Comparison of ENCODE assay signal across 8 cellular contexts in the genomic region with DNA sequence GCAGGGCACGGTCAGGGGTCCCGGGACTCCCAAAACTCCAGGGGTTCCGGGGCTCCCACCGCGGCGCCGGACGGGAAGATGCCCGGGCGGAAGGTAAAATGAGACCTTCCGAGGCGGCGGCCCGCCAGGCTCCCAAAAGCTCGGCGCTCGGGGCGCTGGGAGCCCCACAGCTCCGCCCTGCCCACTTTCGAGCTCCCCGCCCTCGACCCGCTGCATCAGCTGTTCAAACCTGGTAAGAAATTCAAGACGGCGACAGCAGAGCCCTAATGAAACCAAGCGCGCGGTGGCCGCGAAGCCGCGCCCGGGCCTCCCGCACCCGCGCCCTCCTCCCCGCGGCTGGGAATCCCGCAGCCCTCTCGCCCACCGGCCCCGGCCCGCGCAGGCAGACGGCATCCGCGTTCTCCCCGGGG. TPM values are rescaled to one million over a fixed set of nuclear protein-coding genes. Genes with fewer than 3 reads are reported as not detected.
A peak's percentile ranks its signal among the peaks of the same experiment; 100 is the strongest.
DNase-seq lines count a peak whose midpoint lies in the region; ATAC-seq, FAIRE-seq and TF ChIP-seq lines count a peak whose summit lies in the region.

No MANE protein-coding gene starts in this region.

- H3K4me1 Mint-ChIP-seq in T-cell: peaks cover 7 to 13% (median 12%) of the 10 kb centered on the region in 3 donors

- H3K4me2 ChIP-seq in DOHH2 (ENCODE audit: low read length): peak overlapping the region; percentile 74

- peak overlapping the region; percentile 70 to 81 (median 80) for H3K4me3 Mint-ChIP-seq in T-cell

- FAIRE-seq in bronchial epithelial cell (lab: Jason Lieb, UNC): no peak

- H3K27me3 ChIP-seq in DOHH2 (ENCODE audit: control insufficient read depth, low read length): peaks cover 46% of the 10 kb centered on the region
- H3K27me3 ChIP-seq in bronchial epithelial cell (ENCODE audit: control insufficient read depth, insufficient read depth, low read length): no peaks in the 10 kb centered on the region

- peak; percentile 30 for ATAC-seq in HG02571 (IDR thresholded peaks at IDR 0.05; ENCODE audit: unreplicated experiment)
- ATAC-seq in T-cell (replicated peaks in 1 of 4): peak; percentile 69 to 82 (median 70)
- ATAC-seq in GM18858 (IDR thresholded peaks at IDR 0.05; ENCODE audit: unreplicated experiment): no peak

- H3K4me1 ChIP-seq in DOHH2 (ENCODE audit: control insufficient read depth, low read length): peaks cover 7% of the 10 kb centered on the region; the same call in 1 of the 2 replicates

- no peaks in the 10 kb centered on the region for H3K9me2 ChIP-seq in DOHH2 (replicated peaks; ENCODE audit: control insufficient read depth, low read length)

- DNase-seq in T-cell: peak in 30 of 34 experiments; percentile 22 to 56 (median 38)
- peak; percentile 33 for DNase-seq in bronchial epithelial cell (ENCODE audit: low read depth)
- DNase-seq in lower leg skin (ENCODE audit: low spot score in 2 of 2): no peak
- DNase-seq in stimulated activated naive CD4-positive, alpha-beta T cell (lab: John Stamatoyannopoulos, UW): peak in 5 of 6 experiments; percentile 12 to 62 (median 34)
- DNase-seq in putamen (ENCODE audit: low spot score): no peak

- TF ChIP-seq CTCF in DOHH2 (IDR thresholded peaks at IDR 0.05; ENCODE audit: low read depth, low read length, poor library complexity, severe bottlenecking) (no peak), bronchial epithelial cell (IDR thresholded peaks at IDR 0.05; ENCODE audit: insufficient read depth, low read length, severe bottlenecking) (no peak), lower leg skin (IDR thresholded peaks at IDR 0.05) (no peak)

- TF ChIP-seq POLR2A in lower leg skin (IDR thresholded peaks at IDR 0.05): no peak

- H3K4me3 ChIP-seq in DOHH2 (ENCODE audit: low read length) (peak overlapping the region; percentile 64), bronchial epithelial cell (ENCODE audit: low read depth, low read length) (peak overlapping the region; percentile 82), lower leg skin (ENCODE audit: low read depth, poor library complexity, severe bottlenecking) (peak overlapping the region; percentile 41)

- H3K36me3 Mint-ChIP-seq in T-cell: no peaks in the 10 kb centered on the region

- WGBS in lower leg skin, 2 donors: 0 to 1% methylated on average over 3 to 25 of the region's 48 CpGs

- peaks cover 34 to 42% of the 10 kb centered on the region in 2 donors for H3K27me3 Mint-ChIP-seq in T-cell

- no peaks in the 10 kb centered on the region for H3K9me3 Mint-ChIP-seq in T-cell

- H3K27ac ChIP-seq in DOHH2 (ENCODE audit: low read depth, low read length): no peak overlapping the region

- no peaks in the 10 kb centered on the region for H4K20me1 ChIP-seq in DOHH2 (ENCODE audit: control insufficient read depth, insufficient read depth, low read depth, low read length)

- no peak overlapping the region for H3K27ac Mint-ChIP-seq in T-cell

- intact Hi-C loops in lower leg skin (cut with DNase I; ENCODE audit: low total_unique reads): no loop called here

- H3K9me3 ChIP-seq in DOHH2 (ENCODE audit: control insufficient read depth, insufficient read depth, low read length): no peaks in the 10 kb centered on the region

- H3K79me2 ChIP-seq in DOHH2 (ENCODE audit: control insufficient read depth, low read length): no peaks in the 10 kb centered on the region

- H3K36me3 ChIP-seq in DOHH2 (ENCODE audit: control insufficient read depth, low read length) (no peaks in the 10 kb centered on the region), bronchial epithelial cell (ENCODE audit: control insufficient read depth, insufficient read depth, low read length) (peaks cover 2% of the 10 kb centered on the region)

- no peaks in the 10 kb centered on the region for H3F3A ChIP-seq in DOHH2 (ENCODE audit: control insufficient read depth, insufficient read depth)

- POLR2A ChIA-PET in T-cell (lab: Charles Lee): no interaction called here

- CTCF ChIA-PET in T-cell (lab: Charles Lee): no interaction called here

RNA-seq across cellular contexts. Expression of gene SLC4A11, which starts 0.4 kb away (rescaled TPM):
- total RNA-seq in T-cell (1 to 10 TPM in 3 of 5 donors, under 1 TPM in 2; 0.43 to 3.9 (median 1.4) TPM), bronchial epithelial cell (3.2 and 5.1 TPM in 2 replicates), lower leg skin (10 to 100 TPM in 3 of 4 donors, 1 to 10 TPM in 1; 4.5 to 26.0 (median 14.0) TPM)

RNA-seq across cellular contexts. Expression of gene ITPA, which starts 29.3 kb away (rescaled TPM):
- 10 to 100 TPM; 41.6 to 67.6 (median 61.8) TPM for total RNA-seq in T-cell
- 36.9 and 45.5 TPM in 2 replicates for total RNA-seq in bronchial epithelial cell
- 10 to 100 TPM; 39.3 to 55.8 (median 46.8) TPM for total RNA-seq in lower leg skin

RNA-seq across cellular contexts. Expression of gene DDRGK1, which starts 34.1 kb away (rescaled TPM):
- total RNA-seq in T-cell (10 to 100 TPM; 44.6 to 76.3 (median 68.2) TPM), bronchial epithelial cell (57.6 and 72.7 TPM in 2 replicates), lower leg skin (100 to 1,000 TPM in 1 of 4 donors, 10 to 100 TPM in 3; 53.6 to 109 (median 89.0) TPM)

Comparison
In these comparisons a context has a peak if more than half of its experiments do, and no peak if none do; other contexts are left out.
1. DNase-seq: peak in T-cell (30 of 34), bronchial epithelial cell (single experiment) and stimulated activated naive CD4-positive, alpha-beta T cell (5 of 6); none in lower leg skin (0 of 2) and putamen (single experiment).
2. Peak in every context shown above with its lines, with median percentiles within 50 percentile points of each other: H3K4me3 ChIP-seq.